26 cellular contexts compared by ENCODE assay signal in the genomic region with DNA sequence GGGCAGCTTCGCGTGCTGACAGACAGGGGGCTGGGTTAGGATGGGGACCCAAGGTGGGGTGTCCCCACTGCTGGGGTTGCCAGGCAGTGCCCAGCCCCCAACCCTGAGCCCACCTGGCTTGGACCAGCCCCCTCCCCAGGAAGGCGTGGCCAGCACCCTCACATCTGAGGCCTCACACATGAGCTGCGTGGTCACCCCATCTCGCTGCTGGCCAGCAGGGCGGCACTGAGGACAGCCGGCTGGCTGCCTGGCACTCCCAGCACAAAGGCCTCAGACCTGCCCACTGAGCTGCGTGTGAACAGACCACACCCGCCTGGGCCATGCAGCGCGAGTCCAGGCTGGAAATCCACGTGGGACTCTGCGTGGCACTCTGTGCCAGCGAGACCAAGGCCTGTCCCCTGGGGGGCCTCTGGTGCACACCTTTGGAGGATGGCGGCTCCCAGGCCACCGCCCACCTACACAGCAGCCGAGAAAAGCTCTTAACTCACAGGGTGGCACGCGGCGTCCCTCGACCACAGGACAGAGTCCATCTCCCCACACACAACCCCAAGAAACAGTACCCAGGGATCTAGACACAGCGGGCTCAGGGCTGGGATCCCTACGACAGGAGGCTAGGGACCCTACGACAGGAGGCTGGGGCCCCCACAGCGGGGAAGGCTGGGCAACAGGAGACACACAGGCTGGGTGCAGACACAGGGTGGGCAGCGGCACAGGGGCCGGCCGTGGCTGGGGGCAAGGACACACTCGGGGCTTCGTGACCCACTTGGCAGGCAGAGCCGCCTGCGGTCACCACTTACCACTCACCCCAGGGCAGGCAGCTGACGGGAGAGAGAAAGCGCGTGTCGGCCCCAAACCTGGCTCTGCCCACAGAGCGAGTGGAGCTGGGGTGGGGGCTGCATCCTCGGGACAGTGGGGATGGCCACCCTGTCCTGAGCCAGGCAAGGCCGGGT. TPM values are rescaled to one million over a fixed set of nuclear protein-coding genes. Genes with fewer than 3 reads are reported as not detected.
DNase-seq lines count a peak whose midpoint lies in the region; ATAC-seq and TF ChIP-seq lines count a peak whose summit lies in the region.
"Had no signal": no experiment of that assay in that cellular context is flagged by ENCODE, and none has a peak within 500 bp of the region (broad histone marks: within the 10 kb centered on the region; RNA-seq: fewer than 3 reads in every experiment).

No MANE protein-coding gene starts in this region.

- no peak overlapping the region for H3K27ac ChIP-seq in right cardiac atrium (ENCODE audit: low read length)
- no peak overlapping the region for H3K27ac ChIP-seq in left ventricle myocardium inferior (replicated peaks)
- peak overlapping the region; percentile 58; the same call in 1 of the 2 replicates for H3K27ac ChIP-seq in RWPE1
- peak overlapping the region; percentile 78 to 83 (median 82) for H3K27ac ChIP-seq in transverse colon
- H3K27ac ChIP-seq: breast epithelium, esophagus muscularis mucosa, foreskin keratinocyte, heart right ventricle had no signal

- ATAC-seq in right cardiac atrium (no peak), left colon (peak; percentile 70), HG03097 (IDR thresholded peaks at IDR 0.05; ENCODE audit: low FRiP score, unreplicated experiment) (no peak), GM19397 (IDR thresholded peaks at IDR 0.05; ENCODE audit: unreplicated experiment) (no peak)
- ATAC-seq: activated T-helper 17 cell treated with anti-CD3 and anti-CD28 coated beads, Interleukin-2, amount 50 U/mL, for 72 hours; foreskin keratinocyte; GM23338; heart right ventricle; naive thymus-derived CD4-positive, alpha-beta T cell had no signal

- 95% methylated on average over 39 of the region's 39 CpGs for WGBS in right cardiac atrium
- WGBS in transverse colon (ENCODE audit: low coverage in 1 of 2), 2 donors, result 90% methylated on average over 29 of the region's 39 CpGs; no CpG with 5 or more reads in 1 of the 2 donors

- DNase-seq in right cardiac atrium (peak; percentile 9 to 59 (median 45)), left ventricle myocardium inferior (no peak), RWPE1 (ENCODE audit: low spot score) (no peak), left colon (peak; percentile 52 to 64), transverse colon (peak; percentile 62), islet precursor cell (no peak)
- DNase-seq: activated CD4-positive, alpha-beta memory T cell treated with anti-CD3 and anti-CD28 coated beads for 36 hours; activated CD4-positive, CD25-positive, alpha-beta regulatory T cell treated with anti-CD3 and anti-CD28 coated beads, Interleukin-2, amount 50 U/mL, for 72 hours; activated naive CD4-positive, alpha-beta T cell treated with anti-CD3 and anti-CD28 coated beads, Interleukin-2, amount 50 U/mL, for 16 hours; amniotic stem cell; foreskin keratinocyte; MG63; naive thymus-derived CD4-positive, alpha-beta T cell; NCI-H1105 treated with DMSO at 0.1 percent for 48 hours; NCI-H226; SK-N-SH; stimulated activated CD4-positive, alpha-beta T cell treated with anti-CD3 and anti-CD28 coated beads, Interleukin-12 subunit alpha, Interleukin-12 subunit beta, amount 100 ng/mL, for 4 hours; stimulated activated CD4-positive, alpha-beta T cell treated with anti-CD3 and anti-CD28 coated beads, Interleukin-4, amount 100 ng/mL, for 1 hour had no signal

- TF ChIP-seq EP300 in transverse colon (IDR thresholded peaks at IDR 0.05; ENCODE audit: low read depth), result no peak

- POLR2A ChIA-PET in RWPE1 (lab: Yijun Ruan, JAX; ENCODE audit: low non-redundant PET), result no interaction called here

- no peaks in the 10 kb centered on the region for H3K4me1 ChIP-seq in right cardiac atrium (ENCODE audit: control insufficient read depth, insufficient read depth, low read length)
- peaks cover 12% of the 10 kb centered on the region for H3K4me1 ChIP-seq in left ventricle myocardium inferior
- H3K4me1 ChIP-seq in transverse colon, result peaks cover 0 to 32% (median 14%) of the 10 kb centered on the region in 4 donors
- H3K4me1 ChIP-seq: breast epithelium, foreskin keratinocyte had no signal

- intact Hi-C loops in right cardiac atrium (cut with DNase I), result no loop called here
- intact Hi-C loops in left ventricle myocardium inferior (cut with micrococcal nuclease), result no loop called here
- intact Hi-C loops in left colon (cut with DNase I, micrococcal nuclease), result no loop called here
- intact Hi-C loops in transverse colon (cut with DNase I; ENCODE audit: low total_unique reads), result no loop called here

- H3K4me3 ChIP-seq in right cardiac atrium (ENCODE audit: low read length), result no peak overlapping the region
- no peak overlapping the region for H3K4me3 ChIP-seq in left ventricle myocardium inferior
- peak overlapping the region in 3 of 4 donors; percentile 6 to 37 (median 14) for H3K4me3 ChIP-seq in transverse colon
- H3K4me3 ChIP-seq: breast epithelium, esophagus muscularis mucosa, GM23338, heart right ventricle, MG63 had no signal

- CTCF ChIA-PET in RWPE1 (lab: Yijun Ruan, JAX), result no interaction called here

- H3K27me3 ChIP-seq in right cardiac atrium (ENCODE audit: control insufficient read depth, insufficient read depth) (no peaks in the 10 kb centered on the region), left ventricle myocardium inferior (ENCODE audit: low read depth) (peaks cover 11% of the 10 kb centered on the region), transverse colon (no peaks in the 10 kb centered on the region)
- H3K27me3 ChIP-seq: breast epithelium, MG63 had no signal

- in situ Hi-C loops in transverse colon (cut with MboI; ENCODE audit: low pct_ligation_motif_present in 1 of 4, low pct_unique_long_range_greater_than_20kb in 1 of 4, low sequenced_read_pairs in 3 of 4), result no loop called here

- H3K36me3 ChIP-seq in left ventricle myocardium inferior, result peaks cover 45% of the 10 kb centered on the region
- peaks cover 0 to 8% (median 0%) of the 10 kb centered on the region in 4 donors for H3K36me3 ChIP-seq in transverse colon
- H3K36me3 ChIP-seq: MG63 had no signal

- peak; percentile 64 for TF ChIP-seq POLR2A in transverse colon (IDR thresholded peaks at IDR 0.05)

- TF ChIP-seq CTCF in left ventricle myocardium inferior (IDR thresholded peaks at IDR 0.05; ENCODE audit: borderline replicate concordance) (no peak), RWPE1 (conservative IDR thresholded peaks at IDR 0.05; ENCODE audit: low read depth) (no peak), transverse colon (IDR thresholded peaks at IDR 0.05) (peak in 1 of 5 experiments; percentile 50)

- H3K9me3 ChIP-seq in right cardiac atrium (ENCODE audit: control insufficient read depth, low read length) (no peaks in the 10 kb centered on the region), left ventricle myocardium inferior (replicated peaks) (no peaks in the 10 kb centered on the region), transverse colon (no peaks in the 10 kb centered on the region)
- H3K9me3 ChIP-seq: breast epithelium, esophagus muscularis mucosa, heart right ventricle, MG63, SK-N-SH had no signal

RNA-seq across cellular contexts. Expression of gene DGKQ, which starts 9.8 kb away (rescaled TPM):
- 1 to 10 TPM; 4.5 to 4.9 (median 4.6) TPM for total RNA-seq in right cardiac atrium
- polyA plus RNA-seq in right cardiac atrium, result 3.6 TPM
- 3.5 TPM for total RNA-seq in left ventricle myocardium inferior
- total RNA-seq in left colon, result 10 to 100 TPM; 47.8 to 49.6 TPM
- total RNA-seq in transverse colon, result 100 to 1,000 TPM in 2 of 4 donors, 10 to 100 TPM in 2; 51.8 to 147 (median 86.0) TPM

RNA-seq across cellular contexts. Expression of gene IDUA, which starts 23.3 kb away (rescaled TPM):
- 10 to 100 TPM; 14.7 to 17.4 (median 17.1) TPM for total RNA-seq in right cardiac atrium
- 8.5 TPM for polyA plus RNA-seq in right cardiac atrium
- total RNA-seq in left ventricle myocardium inferior, result 9.0 TPM
- 10 to 100 TPM; 28.7 to 40.9 TPM for total RNA-seq in left colon
- 10 to 100 TPM; 25.9 to 78.6 (median 40.4) TPM for total RNA-seq in transverse colon

RNA-seq across cellular contexts. Expression of gene SLC26A1, which starts 29.7 kb away (rescaled TPM):
- total RNA-seq in right cardiac atrium (under 1 TPM in 2 of 4 donors, not detected in 2; 0.36 to 0.37 TPM), left ventricle myocardium inferior (not detected), left colon (1 to 10 TPM; 1.6 to 2.0 TPM), transverse colon (1 to 10 TPM; 1.7 to 4.1 (median 2.8) TPM)
- polyA plus RNA-seq in right cardiac atrium, result 0.34 TPM
- total RNA-seq: activated CD4-positive, alpha-beta memory T cell treated with anti-CD3 and anti-CD28 coated beads for 36 hours; foreskin keratinocyte; RPMI7951 had no signal
- polyA plus RNA-seq: foreskin keratinocyte had no signal

RNA-seq across cellular contexts. Expression of gene TMEM175, which starts 31.3 kb away (rescaled TPM):
- total RNA-seq in right cardiac atrium (10 to 100 TPM; 20.9 to 26.0 (median 23.0) TPM), left ventricle myocardium inferior (20.3 TPM), left colon (10 to 100 TPM; 21.4 to 28.6 TPM), transverse colon (100 to 1,000 TPM in 1 of 4 donors, 10 to 100 TPM in 3; 44.0 to 116 (median 50.5) TPM)
- 31.1 TPM for polyA plus RNA-seq in right cardiac atrium

RNA-seq across cellular contexts. Expression of gene GAK, which starts 31.4 kb away (rescaled TPM):
- 10 to 100 TPM; 35.5 to 40.2 (median 37.6) TPM for total RNA-seq in right cardiac atrium
- polyA plus RNA-seq in right cardiac atrium, result 45.6 TPM
- total RNA-seq in left ventricle myocardium inferior, result 25.1 TPM
- total RNA-seq in left colon, result 100 to 1,000 TPM; 197 to 265 TPM
- total RNA-seq in transverse colon, result 100 to 1,000 TPM; 230 to 882 (median 305) TPM

Comparison
In these comparisons a context has a peak if more than half of its experiments do, and no peak if none do; other contexts are left out.
1. DNase-seq: peak in right cardiac atrium (3 of 3), left colon (2 of 2) and transverse colon (single experiment); none in left ventricle myocardium inferior (single experiment), RWPE1 (single experiment) and islet precursor cell (single experiment).
2. H3K27ac ChIP-seq: peak in RWPE1 (single experiment) and transverse colon (4 of 4); none in right cardiac atrium (single experiment) and left ventricle myocardium inferior (single experiment).
3. H3K4me3 ChIP-seq: peak in transverse colon (3 of 4); none in right cardiac atrium (single experiment) and left ventricle myocardium inferior (single experiment).
4. RNA of gene DGKQ, which starts 9.8 kb away (total RNA-seq): 51.8 to 147 TPM in transverse colon and 47.8 to 49.6 TPM in left colon; 4.5 to 4.9 TPM in right cardiac atrium and 3.5 TPM in left ventricle myocardium inferior (single experiment); every median in the first group is over 4 times any median in the second.